8 cellular contexts compared by ENCODE assay signal in genomic region chr17:44947461-44948314, GRCh38. TPM values are rescaled to one million over a fixed set of nuclear protein-coding genes. Genes with fewer than 3 reads are reported as not detected.
DNase-seq lines count a peak whose midpoint lies in the region; ATAC-seq and TF ChIP-seq lines count a peak whose summit lies in the region.

TSS of gene KIF18B (minus strand) at chr17:44947773. CDS start at chr17:44936344, 11,429 bp downstream.

- H3K4me1 Mint-ChIP-seq in activated naive CD8-positive, alpha-beta T cell treated with anti-CD3 and anti-CD28 coated beads, Interleukin-2, amount 10 ng/mL, durations not matched to agents 7 days and 5 days: peaks cover 19% of the 10 kb centered on the region

- no peak for TF ChIP-seq EP300 in transverse colon (IDR thresholded peaks at IDR 0.05; ENCODE audit: low read depth)

- no peaks in the 10 kb centered on the region for H3K36me3 ChIP-seq in parathyroid adenoma (ENCODE audit: control insufficient read depth, insufficient read depth, low read length)
- no peaks in the 10 kb centered on the region for H3K36me3 ChIP-seq in transverse colon

- POLR2A ChIA-PET in activated naive CD8-positive, alpha-beta T cell treated with anti-CD3 and anti-CD28 coated beads, Interleukin-2, amount 10 ng/mL, durations not matched to agents 7 days and 5 days (lab: Charles Lee): interaction anchor here (0.6 to 1.7 kb wide), 10 partner anchors 12 to 194 kb away, joined by 3 to 8 read pairs (median 4); partner anchors contain the start of gene C1QL1

- peak within 1 kb of the TSS; percentile 66 for H3K4me3 ChIP-seq in parathyroid adenoma (ENCODE audit: low read depth, low read length)
- H3K4me3 ChIP-seq in transverse colon: peak within 1 kb of the TSS; percentile 9 to 72 (median 56)

- TF ChIP-seq CTCF in GM12872 (IDR thresholded peaks at IDR 0.05; ENCODE audit: insufficient read depth, low read depth, low read length): 0 out of 3 replicates have a peak, but pooled peaks have one; percentile 5
- TF ChIP-seq CTCF in parathyroid adenoma (IDR thresholded peaks at IDR 0.05): no peak
- TF ChIP-seq CTCF in transverse colon (IDR thresholded peaks at IDR 0.05): peak in 2 of 5 experiments; percentile 7 to 8

- H2AFZ ChIP-seq in parathyroid adenoma: peak within 1 kb of the TSS; percentile 89

- H3K4me3 Mint-ChIP-seq in activated naive CD8-positive, alpha-beta T cell treated with anti-CD3 and anti-CD28 coated beads, Interleukin-2, amount 10 ng/mL, durations not matched to agents 7 days and 5 days: peak within 1 kb of the TSS; percentile 97

- no peaks in the 10 kb centered on the region for H3K27me3 ChIP-seq in parathyroid adenoma (ENCODE audit: control insufficient read depth, insufficient read depth, low read length)
- no peaks in the 10 kb centered on the region for H3K27me3 ChIP-seq in transverse colon

- peak; percentile 71 for TF ChIP-seq POLR2A in transverse colon (IDR thresholded peaks at IDR 0.05)

- H3K4me1 ChIP-seq in parathyroid adenoma: no peaks in the 10 kb centered on the region
- peaks cover 0 to 9% (median 6%) of the 10 kb centered on the region in 4 donors for H3K4me1 ChIP-seq in transverse colon

- no peak within 1 kb of the TSS for H3K9ac ChIP-seq in parathyroid adenoma

- in situ Hi-C loops in transverse colon (cut with MboI; ENCODE audit: low pct_ligation_motif_present in 1 of 4, low pct_unique_long_range_greater_than_20kb in 1 of 4, low sequenced_read_pairs in 3 of 4): no loop called here

- H3K9me3 Mint-ChIP-seq in activated naive CD8-positive, alpha-beta T cell treated with anti-CD3 and anti-CD28 coated beads, Interleukin-2, amount 10 ng/mL, durations not matched to agents 7 days and 5 days: no peaks in the 10 kb centered on the region

- peaks cover 5% of the 10 kb centered on the region for H3K27me3 Mint-ChIP-seq in activated naive CD8-positive, alpha-beta T cell treated with anti-CD3 and anti-CD28 coated beads, Interleukin-2, amount 10 ng/mL, durations not matched to agents 7 days and 5 days

- WGBS in transverse colon (ENCODE audit: low coverage in 1 of 2), 2 donors: 0 to 5% methylated on average over 6 to 51 of the region's 62 CpGs

- intact Hi-C loops in Right ventricle myocardium superior (cut with DNase I) (no loop called here), transverse colon (cut with DNase I; ENCODE audit: low total_unique reads) (no loop called here)

- H3K4me2 ChIP-seq in parathyroid adenoma (ENCODE audit: low read length): peak within 1 kb of the TSS; percentile 98

- H3K9me3 ChIP-seq in parathyroid adenoma (ENCODE audit: control insufficient read depth, low read length) (no peaks in the 10 kb centered on the region), transverse colon (no peaks in the 10 kb centered on the region)

- peak within 1 kb of the TSS; percentile 90 for H3K27ac Mint-ChIP-seq in activated naive CD8-positive, alpha-beta T cell treated with anti-CD3 and anti-CD28 coated beads, Interleukin-2, amount 10 ng/mL, durations not matched to agents 7 days and 5 days

- H3K27ac ChIP-seq in parathyroid adenoma: no peak within 1 kb of the TSS
- H3K27ac ChIP-seq in transverse colon: peak within 1 kb of the TSS; percentile 61 to 74 (median 64)

- DNase-seq in NCI-H1417 treated with DMSO at 0.1 percent for 48 hours (lab: John Stamatoyannopoulos, UW) (peak; percentile 81), SW 1271 (lab: John Stamatoyannopoulos, UW) (peak; percentile 95 to 97), Right ventricle myocardium superior (peak; percentile 91), transverse colon (peak; percentile 91)
- peak; percentile 91 for DNase-seq in activated naive CD8-positive, alpha-beta T cell treated with anti-CD3 and anti-CD28 coated beads, Interleukin-2, amount 10 ng/mL, durations not matched to agents 7 days and 5 days

- H3K79me2 ChIP-seq in parathyroid adenoma: no peaks in the 10 kb centered on the region

- H3K36me3 Mint-ChIP-seq in activated naive CD8-positive, alpha-beta T cell treated with anti-CD3 and anti-CD28 coated beads, Interleukin-2, amount 10 ng/mL, durations not matched to agents 7 days and 5 days: peaks cover 22% of the 10 kb centered on the region

- peak; percentile 92 for ATAC-seq in HG02678 (IDR thresholded peaks at IDR 0.05; ENCODE audit: unreplicated experiment)
- peak; percentile 97 for ATAC-seq in activated naive CD8-positive, alpha-beta T cell treated with anti-CD3 and anti-CD28 coated beads, Interleukin-2, amount 10 ng/mL, durations not matched to agents 7 days and 5 days (ENCODE audit: low read depth)
- ATAC-seq in Right ventricle myocardium superior (ENCODE audit: poor library complexity): peak; percentile 99

RNA-seq across cellular contexts. Expression of gene KIF18B, which starts in this region (rescaled TPM):
- total RNA-seq in activated naive CD8-positive, alpha-beta T cell treated with anti-CD3 and anti-CD28 coated beads, Interleukin-2, amount 10 ng/mL, durations not matched to agents 7 days and 5 days: 10 to 100 TPM; 66.7 to 70.5 TPM
- total RNA-seq in Right ventricle myocardium superior (1.8 TPM), transverse colon (1 to 10 TPM in 3 of 4 donors, under 1 TPM in 1; 0.82 to 7.6 (median 3.7) TPM)

Comparison
In these comparisons a context has a peak if more than half of its experiments do, and no peak if none do; other contexts are left out.
1. RNA of gene KIF18B (total RNA-seq): 66.7 to 70.5 TPM in activated naive CD8-positive, alpha-beta T cell treated with anti-CD3 and anti-CD28 coated beads, Interleukin-2, amount 10 ng/mL, durations not matched to agents 7 days and 5 days; 0.82 to 7.6 TPM in transverse colon and 1.8 TPM in Right ventricle myocardium superior (single experiment); every median in the first group is over 4 times any median in the second.
2. Peak in every context shown above with its lines, with median percentiles within 50 percentile points of each other: ATAC-seq and DNase-seq.